21 cellular contexts compared by ENCODE assay signal in genomic region chr11:77400775-77401469, GRCh38.
DNase-seq lines count a peak whose midpoint lies in the region; ATAC-seq and TF ChIP-seq lines count a peak whose summit lies in the region.
"Had no signal": no experiment of that assay in that cellular context is flagged by ENCODE, and none has a peak within 500 bp of the region (broad histone marks: within the 10 kb centered on the region; RNA-seq: fewer than 3 reads in every experiment).

No MANE protein-coding gene starts in this region.

- no peak for TF ChIP-seq POLR2A in thyroid gland (IDR thresholded peaks at IDR 0.05)

- peak in 2 of 6 experiments; percentile 21 to 22 for TF ChIP-seq CTCF in thyroid gland (IDR thresholded peaks at IDR 0.05)

- DNase-seq in activated naive CD4-positive, alpha-beta T cell treated with anti-CD3 and anti-CD28 coated beads, Interleukin-2, amount 50 U/mL, for 72 hours (ENCODE audit: low spot score in 2 of 2) = no peak
- DNase-seq in NCI-H69 (lab: John Stamatoyannopoulos, UW) (peak; percentile 61), kidney glomerular epithelial cell (lab: John Stamatoyannopoulos, UW) (peak; percentile 11), thyroid gland (peak in 1 of 2 donors; percentile 22)
- DNase-seq in activated T-cell treated with anti-CD3 and anti-CD28 coated beads, Interleukin-2, amount 50 U/mL, for 1 hour = no peak
- DNase-seq: activated CD4-positive, alpha-beta T cell treated with anti-CD3 and anti-CD28 coated beads for 48 hours; activated effector memory CD4-positive, alpha-beta T cell treated with Interleukin-2 at 50 U/mL for 16 hours; adrenal gland; CD4-positive, alpha-beta memory T cell; dermis blood vessel endothelial cell; KG1; left lung; NCI-H2107; nucleus accumbens; stimulated activated naive B cell treated with anti-CD40 and anti-IgM and Interleukin-4, amounts not matched to agents 10 μg/mL and 1 μg/mL and 100 μg/mL, for 72 hours had no signal

- no peak overlapping the region for H3K4me3 ChIP-seq in thyroid gland (replicated peaks in 1 of 3)
- H3K4me3 ChIP-seq: adrenal gland, cardiac muscle cell, left lung, right atrium auricular region had no signal

- no peaks in the 10 kb centered on the region for H3K9me3 ChIP-seq in thyroid gland
- H3K9me3 ChIP-seq: adrenal gland, left lung, right atrium auricular region had no signal

- no peaks in the 10 kb centered on the region for H3K27me3 Mint-ChIP-seq in activated naive CD4-positive, alpha-beta T cell treated with anti-CD3 and anti-CD28 coated beads, Interleukin-2, amount 50 U/mL, for 24 hours
- H3K27me3 Mint-ChIP-seq: CD4-positive, alpha-beta memory T cell; stimulated activated naive B cell treated with anti-CD40 and anti-IgM and Interleukin-4, amounts not matched to agents 10 μg/mL and 1 μg/mL and 100 μg/mL, for 72 hours had no signal

- H3K4me3 Mint-ChIP-seq in activated naive CD4-positive, alpha-beta T cell treated with anti-CD3 and anti-CD28 coated beads, Interleukin-2, amount 50 U/mL, for 24 hours = no peak overlapping the region
- H3K4me3 Mint-ChIP-seq: CD4-positive, alpha-beta memory T cell; stimulated activated naive B cell treated with anti-CD40 and anti-IgM and Interleukin-4, amounts not matched to agents 10 μg/mL and 1 μg/mL and 100 μg/mL, for 72 hours had no signal

- H3K36me3 ChIP-seq in thyroid gland = no peaks in the 10 kb centered on the region
- H3K36me3 ChIP-seq: adrenal gland, cardiac muscle cell, left lung, right atrium auricular region had no signal

- H3K27ac Mint-ChIP-seq in activated naive CD4-positive, alpha-beta T cell treated with anti-CD3 and anti-CD28 coated beads, Interleukin-2, amount 50 U/mL, for 24 hours = peak overlapping the region; percentile 3
- H3K27ac Mint-ChIP-seq in activated naive CD4-positive, alpha-beta T cell treated with anti-CD3 and anti-CD28 coated beads, Interleukin-2, amount 50 U/mL, for 72 hours = peak overlapping the region in 1 of 2 donors; percentile 4
- H3K27ac Mint-ChIP-seq: CD4-positive, alpha-beta memory T cell; stimulated activated naive B cell treated with anti-CD40 and anti-IgM and Interleukin-4, amounts not matched to agents 10 μg/mL and 1 μg/mL and 100 μg/mL, for 72 hours had no signal

- peaks cover 11% of the 10 kb centered on the region for H3K36me3 Mint-ChIP-seq in activated naive CD4-positive, alpha-beta T cell treated with anti-CD3 and anti-CD28 coated beads, Interleukin-2, amount 50 U/mL, for 24 hours
- peaks cover 0 to 4% of the 10 kb centered on the region in 2 donors for H3K36me3 Mint-ChIP-seq in activated naive CD4-positive, alpha-beta T cell treated with anti-CD3 and anti-CD28 coated beads, Interleukin-2, amount 50 U/mL, for 72 hours

- H3K27me3 ChIP-seq in thyroid gland = no peaks in the 10 kb centered on the region
- H3K27me3 ChIP-seq: adrenal gland, cardiac muscle cell, left lung, right atrium auricular region had no signal

- H3K27ac ChIP-seq in thyroid gland = peak overlapping the region in 2 of 3 donors; percentile 35 to 40
- H3K27ac ChIP-seq: adrenal gland, cardiac muscle cell, right atrium auricular region, RWPE1 had no signal

- H3K4me1 ChIP-seq in thyroid gland = peaks cover 22 to 25% of the 10 kb centered on the region in 2 donors
- H3K4me1 ChIP-seq: right atrium auricular region had no signal

- 69 to 81% methylated on average over 5 of the region's 5 CpGs for WGBS in thyroid gland, 2 donors

- peaks cover 17% of the 10 kb centered on the region for H3K4me1 Mint-ChIP-seq in activated naive CD4-positive, alpha-beta T cell treated with anti-CD3 and anti-CD28 coated beads, Interleukin-2, amount 50 U/mL, for 24 hours

- intact Hi-C loops in thyroid gland (cut with DNase I) = no loop called here

- ATAC-seq in activated naive CD4-positive, alpha-beta T cell treated with anti-CD3 and anti-CD28 coated beads, Interleukin-2, amount 50 U/mL, for 72 hours = no peak
- ATAC-seq in esophagus mucosa = no peak
- ATAC-seq in GM19395 (IDR thresholded peaks at IDR 0.05; ENCODE audit: unreplicated experiment) = no peak
- ATAC-seq: left lung; stimulated activated naive B cell treated with anti-CD40 and anti-IgM and Interleukin-4, amounts not matched to agents 10 μg/mL and 1 μg/mL and 100 μg/mL, for 72 hours had no signal

- no peaks in the 10 kb centered on the region for H3K9me3 Mint-ChIP-seq in activated naive CD4-positive, alpha-beta T cell treated with anti-CD3 and anti-CD28 coated beads, Interleukin-2, amount 50 U/mL, for 24 hours
- H3K9me3 Mint-ChIP-seq in activated naive CD4-positive, alpha-beta T cell treated with anti-CD3 and anti-CD28 coated beads, Interleukin-2, amount 50 U/mL, for 72 hours = peaks cover 0 to 9% of the 10 kb centered on the region in 2 donors
- H3K9me3 Mint-ChIP-seq: stimulated activated naive B cell treated with anti-CD40 and anti-IgM and Interleukin-4, amounts not matched to agents 10 μg/mL and 1 μg/mL and 100 μg/mL, for 72 hours had no signal

Comparison
In these comparisons a context has a peak if more than half of its experiments do, and no peak if none do; other contexts are left out.
1. DNase-seq: peak in NCI-H69 (single experiment) and kidney glomerular epithelial cell (single experiment); none in activated naive CD4-positive, alpha-beta T cell treated with anti-CD3 and anti-CD28 coated beads, Interleukin-2, amount 50 U/mL, for 72 hours (0 of 2) and activated T-cell treated with anti-CD3 and anti-CD28 coated beads, Interleukin-2, amount 50 U/mL, for 1 hour (single experiment).